18 cellular contexts compared by ENCODE assay signal in the genomic region with DNA sequence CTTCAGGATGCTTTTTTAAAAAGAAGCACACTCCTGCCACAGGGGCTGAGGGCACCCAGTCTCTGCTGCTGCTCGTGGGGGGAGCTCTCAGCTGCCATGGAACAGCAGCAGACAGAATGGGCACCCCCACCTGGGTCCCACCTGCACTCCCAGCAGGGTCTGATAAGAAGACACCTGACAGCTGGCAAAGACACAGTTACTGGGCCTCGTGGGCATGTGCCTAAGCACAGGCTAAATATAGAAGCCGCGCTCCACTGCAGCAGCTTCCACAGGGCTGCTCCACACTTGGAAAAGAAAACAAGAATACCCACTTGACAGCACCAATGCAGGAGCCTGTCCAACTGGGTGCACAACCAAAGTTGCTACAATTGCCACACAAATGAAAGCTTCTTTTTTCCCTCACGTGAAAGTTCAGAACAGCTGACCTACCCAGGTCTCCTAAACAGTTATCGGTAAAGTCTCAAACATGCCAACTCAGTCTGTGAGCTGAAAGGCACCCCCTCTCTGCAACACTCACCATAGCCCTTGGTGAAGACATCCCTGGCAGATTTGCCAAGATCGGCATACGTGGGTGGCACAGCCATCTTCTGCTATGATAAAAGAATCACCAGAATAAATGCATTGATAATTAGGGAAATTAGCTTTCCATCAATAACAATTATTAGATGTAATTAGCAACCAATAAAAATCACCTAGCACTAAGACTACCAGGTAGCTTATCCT. TPM values are rescaled to one million over a fixed set of nuclear protein-coding genes. Genes with fewer than 3 reads are reported as not detected.
DNase-seq lines count a peak whose midpoint lies in the region; ATAC-seq, FAIRE-seq and TF ChIP-seq lines count a peak whose summit lies in the region.
"Had no signal": no experiment of that assay in that cellular context is flagged by ENCODE, and none has a peak within 500 bp of the region (broad histone marks: within the 10 kb centered on the region; RNA-seq: fewer than 3 reads in every experiment).

No MANE protein-coding gene starts in this region.

- peaks cover 37% of the 10 kb centered on the region for H3K4me1 Mint-ChIP-seq in stimulated activated naive CD8-positive, alpha-beta T cell treated with anti-CD3 and anti-CD28 coated beads, Interleukin-15, amount 100 ng/mL, for 72 hours
- peaks cover 41% of the 10 kb centered on the region for H3K4me1 Mint-ChIP-seq in astrocyte (ENCODE audit: low read depth, unreplicated experiment)

- H3K4me3 Mint-ChIP-seq in stimulated activated naive CD8-positive, alpha-beta T cell treated with anti-CD3 and anti-CD28 coated beads, Interleukin-15, amount 100 ng/mL, for 72 hours, result no peak overlapping the region
- H3K4me3 Mint-ChIP-seq in astrocyte (ENCODE audit: unreplicated experiment), result no peak overlapping the region
- H3K4me3 Mint-ChIP-seq: CD4-positive, alpha-beta memory T cell had no signal

- H3K27ac ChIP-seq in astrocyte (ENCODE audit: low read depth, low read length) (no peak overlapping the region), coronary artery (peak overlapping the region in 1 of 2 donors; percentile 23)
- H3K27ac ChIP-seq: SK-N-MC had no signal

- DNase-seq in stimulated activated naive CD8-positive, alpha-beta T cell treated with anti-CD3 and anti-CD28 coated beads, Interleukin-15, amount 100 ng/mL, for 72 hours, result no peak
- no peak for DNase-seq in stimulated activated naive CD8-positive, alpha-beta T cell treated with anti-CD3 and anti-CD28 coated beads, Interleukin-15, Interleukin-2, amounts not matched to agents 100 U/mL and 50 U/mL, for 24 hours
- DNase-seq in astrocyte (ENCODE audit: low read depth), result no peak
- peak; percentile 68 for DNase-seq in mesenteric fat pad (ENCODE audit: low spot score)
- DNase-seq in GM13977 (ENCODE audit: low spot score), result no peak
- no peak for DNase-seq in coronary artery (ENCODE audit: low spot score)
- no peak for DNase-seq in NK-92 treated with Interleukin-12 subunit alpha and Interleukin-12 subunit beta, amount 100 ng/mL, for 24 hours (lab: John Stamatoyannopoulos, UW)
- DNase-seq: activated CD4-positive, alpha-beta T cell treated with anti-CD3 and anti-CD28 coated beads for 48 hours; activated gamma-delta T cell treated with Interleukin-2 at 50 U/mL for 16 hours; CD4-positive, alpha-beta memory T cell; cerebellar nuclear complex; NCI-H2227 treated with DMSO at 0.1 percent for 48 hours; transverse colon had no signal

- H3K79me2 ChIP-seq in astrocyte (ENCODE audit: insufficient read depth, low read length), result peaks cover 98% of the 10 kb centered on the region

- no peaks in the 10 kb centered on the region for H3K9me3 Mint-ChIP-seq in stimulated activated naive CD8-positive, alpha-beta T cell treated with anti-CD3 and anti-CD28 coated beads, Interleukin-15, amount 100 ng/mL, for 72 hours
- no peaks in the 10 kb centered on the region for H3K9me3 Mint-ChIP-seq in astrocyte (ENCODE audit: unreplicated experiment)
- H3K9me3 Mint-ChIP-seq: CD4-positive, alpha-beta memory T cell had no signal

- no peak for ATAC-seq in stimulated activated naive CD8-positive, alpha-beta T cell treated with anti-CD3 and anti-CD28 coated beads, Interleukin-15, amount 100 ng/mL, for 72 hours
- no peak for ATAC-seq in stimulated activated naive CD8-positive, alpha-beta T cell treated with anti-CD3 and anti-CD28 coated beads, Interleukin-15, Interleukin-2, amounts not matched to agents 100 U/mL and 50 U/mL, for 24 hours
- ATAC-seq in GM21528 (IDR thresholded peaks at IDR 0.05; ENCODE audit: low FRiP score, unreplicated experiment), result no peak
- ATAC-seq: K562, left lobe of liver had no signal

- H3K27me3 Mint-ChIP-seq in stimulated activated naive CD8-positive, alpha-beta T cell treated with anti-CD3 and anti-CD28 coated beads, Interleukin-15, amount 100 ng/mL, for 72 hours, result no peaks in the 10 kb centered on the region
- H3K27me3 Mint-ChIP-seq in astrocyte (ENCODE audit: low read depth, unreplicated experiment), result no peaks in the 10 kb centered on the region
- H3K27me3 Mint-ChIP-seq: CD4-positive, alpha-beta memory T cell had no signal

- peaks cover 27% of the 10 kb centered on the region for H3K36me3 ChIP-seq in astrocyte (ENCODE audit: insufficient read depth, low read length)

- peak overlapping the region; percentile 31 for H3K4me2 ChIP-seq in astrocyte (ENCODE audit: low read length)

- no peaks in the 10 kb centered on the region for H3K27me3 ChIP-seq in astrocyte (ENCODE audit: insufficient read depth, low read length)
- H3K27me3 ChIP-seq: transverse colon had no signal

- no peaks in the 10 kb centered on the region for H3K9me3 ChIP-seq in astrocyte (ENCODE audit: insufficient read depth, low read depth, low read length)
- H3K9me3 ChIP-seq: transverse colon had no signal

- H3K9ac ChIP-seq in astrocyte (ENCODE audit: low read length), result no peak overlapping the region

- H3K36me3 Mint-ChIP-seq in astrocyte (ENCODE audit: low read depth, unreplicated experiment), result peaks cover 10% of the 10 kb centered on the region

- H3K4me3 ChIP-seq in astrocyte (ENCODE audit: insufficient read depth, low read depth, low read length), result no peak overlapping the region
- no peak overlapping the region for H3K4me3 ChIP-seq in coronary artery
- H3K4me3 ChIP-seq: K562, SK-N-MC, transverse colon had no signal

- peak overlapping the region; percentile 21 to 42 for H3K27ac Mint-ChIP-seq in stimulated activated naive CD8-positive, alpha-beta T cell treated with anti-CD3 and anti-CD28 coated beads, Interleukin-15, amount 100 ng/mL, for 72 hours
- peak overlapping the region; percentile 51 for H3K27ac Mint-ChIP-seq in astrocyte (ENCODE audit: unreplicated experiment)

- H4K20me1 ChIP-seq in astrocyte (ENCODE audit: insufficient read depth, low read length), result peaks cover 87% of the 10 kb centered on the region

- TF ChIP-seq CTCF in astrocyte (IDR thresholded peaks at IDR 0.05; ENCODE audit: insufficient read depth, low read depth, low read length) (no peak), GM13977 (IDR thresholded peaks at IDR 0.05; ENCODE audit: extremely low read depth, insufficient read depth, missing control alignments) (no peak), coronary artery (IDR thresholded peaks at IDR 0.05) (no peak)

- in situ Hi-C loops in GM13977 (cut with MboI; ENCODE audit: low pct_unique_long_range_greater_than_20kb, low sequenced_read_pairs, unreplicated experiment), result no loop called here

- no peak overlapping the region for H2AFZ ChIP-seq in astrocyte (ENCODE audit: low read depth, low read length)

- H3K4me1 ChIP-seq in astrocyte (ENCODE audit: insufficient read depth, low read length), result peaks cover 26% of the 10 kb centered on the region

- no peak for FAIRE-seq in astrocyte (lab: Jason Lieb, UNC)
- FAIRE-seq: H54, K562 had no signal

RNA-seq across cellular contexts. Expression of gene VDAC1, which starts 12.2 kb away (rescaled TPM):
- total RNA-seq in astrocyte, result 354 and 364 TPM in 2 replicates
- total RNA-seq in mesenteric fat pad, result 165 TPM

RNA-seq across cellular contexts. Expression of gene C5orf15, which starts 24.2 kb away (rescaled TPM):
- 88.8 and 91.1 TPM in 2 replicates for total RNA-seq in astrocyte
- total RNA-seq in mesenteric fat pad, result 29.7 TPM
